Comparison of ENCODE assay signal across 8 cellular contexts in the genomic region with DNA sequence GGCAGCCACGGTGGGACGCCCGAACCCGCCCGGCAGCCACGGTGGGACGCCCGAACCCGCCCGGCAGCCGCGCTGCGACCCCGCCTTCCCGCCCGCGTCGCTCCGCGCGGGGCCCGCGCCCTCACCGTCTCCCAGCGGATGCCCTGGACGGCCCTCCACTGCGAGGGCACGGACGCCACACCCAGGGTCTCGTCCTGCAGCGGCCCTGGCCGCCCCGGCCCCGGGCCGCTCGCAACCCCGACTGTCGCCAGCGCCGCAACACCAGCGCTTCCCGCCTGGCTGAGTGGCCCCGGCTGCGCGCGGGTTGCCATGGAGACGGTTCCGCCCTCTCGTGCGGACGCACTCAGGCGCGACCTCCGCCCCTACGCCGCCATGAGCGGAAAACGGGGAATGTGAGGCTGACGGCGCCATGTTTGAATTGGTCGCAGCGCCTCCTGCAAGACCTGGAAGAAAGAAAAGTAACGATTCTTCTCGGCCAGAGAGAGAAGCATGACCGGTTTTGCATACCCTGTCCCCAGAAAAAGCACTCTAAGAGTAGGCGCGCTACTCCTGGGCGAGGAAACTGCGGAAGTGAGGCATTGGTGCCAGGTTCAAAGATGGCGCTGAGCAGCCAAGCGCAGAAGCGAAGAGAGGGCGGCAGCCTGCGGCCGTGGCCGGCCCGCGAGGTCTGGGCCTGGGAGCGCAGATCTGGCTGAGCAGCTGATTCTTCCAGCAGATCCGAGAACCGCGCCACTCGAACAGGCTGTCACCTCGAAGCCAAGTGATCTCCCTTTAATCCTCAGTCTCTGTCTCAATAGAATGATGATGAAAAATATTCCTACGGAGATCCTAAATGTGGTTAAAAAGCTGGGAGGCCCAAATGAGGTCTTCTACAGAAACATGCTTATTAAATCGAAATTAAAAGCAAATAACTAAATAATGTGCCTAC. TPM values are rescaled to one million over a fixed set of nuclear protein-coding genes. Genes with fewer than 3 reads are reported as not detected.
DNase-seq lines count a peak whose midpoint lies in the region; ATAC-seq and TF ChIP-seq lines count a peak whose summit lies in the region.

A gene (minus strand): TSS at position 432 of the 928 bp plus-strand sequence. CDS start 121 bp downstream, at position 311.

- no peaks in the 10 kb centered on the region for H3K9me3 ChIP-seq in right lobe of liver

- H3K4me1 ChIP-seq in right lobe of liver: peaks cover 0 to 8% (median 0%) of the 10 kb centered on the region in 4 donors

- peak; percentile 59 for TF ChIP-seq POLR2A in right lobe of liver (IDR thresholded peaks at IDR 0.05)

- DNase-seq in C1 segment of cervical spinal cord (lab: John Stamatoyannopoulos, UW) (peak; percentile 59 to 93 (median 86)), NCI-H82 (lab: John Stamatoyannopoulos, UW) (peak; percentile 93), dorsolateral prefrontal cortex (peak; percentile 90 to 97 (median 95)), right lobe of liver (peak; percentile 98 to 99 (median 99))
- DNase-seq in activated CD4-positive, alpha-beta T cell treated with anti-CD3 and anti-CD28 coated beads, Interleukin-2, amount 50 U/mL, for 48 hours: peak; percentile 98
- peak; percentile 97 for DNase-seq in stimulated activated CD4-positive, alpha-beta T cell treated with anti-CD3 and anti-CD28 coated beads, Interleukin-4, amount 100 ng/mL, for 24 hours

- H3K27me3 ChIP-seq in dorsolateral prefrontal cortex: no peaks in the 10 kb centered on the region
- no peaks in the 10 kb centered on the region for H3K27me3 ChIP-seq in right lobe of liver

- under 1% methylated on average over 26 of the region's 86 CpGs for WGBS in right lobe of liver (ENCODE audit: insufficient coverage, low coverage, low lambda C conversion rate, missing lambda C conversion rate)

- H3K36me3 ChIP-seq in right lobe of liver: no peaks in the 10 kb centered on the region

- peak in 38 of 56 donors; percentile 7 to 65 (median 32) for TF ChIP-seq CTCF in dorsolateral prefrontal cortex (IDR thresholded peaks at IDR 0.05 in 54 of 56, conservative IDR thresholded peaks at IDR 0.05 in 2 of 56; ENCODE audit: low read depth in 1 of 56, partially characterized antibody in 56 of 56)
- no peak for TF ChIP-seq CTCF in right lobe of liver (IDR thresholded peaks at IDR 0.05)

- H3K27ac ChIP-seq in dorsolateral prefrontal cortex (peak within 1 kb of the TSS; percentile 95 to 100 (median 100)), right lobe of liver (peak within 1 kb of the TSS; percentile 98 to 99 (median 99))

- intact Hi-C loops in dorsolateral prefrontal cortex (cut with DNase I) (loop anchor here (1.0 to 10.0 kb wide), 4 partner anchors 32 to 222 kb away; a partner anchor contains a TSS), right lobe of liver (cut with DNase I) (no loop called here)

- peak within 1 kb of the TSS; percentile 54 to 93 (median 77) for H3K4me3 ChIP-seq in dorsolateral prefrontal cortex
- peak within 1 kb of the TSS; percentile 66 to 78 (median 70) for H3K4me3 ChIP-seq in right lobe of liver

- peak; percentile 59 for ATAC-seq in GM19351 (IDR thresholded peaks at IDR 0.05; ENCODE audit: unreplicated experiment)
- peak; percentile 54 for ATAC-seq in HG03558 (IDR thresholded peaks at IDR 0.05; ENCODE audit: extremely low read depth, unreplicated experiment)
- ATAC-seq in right lobe of liver: peak; percentile 99 to 100 (median 100)

RNA-seq across cellular contexts. Expression of the gene that starts here (rescaled TPM):
- 10 to 100 TPM in 118 of 120 experiments, 1 to 10 TPM in 2; 9.3 to 27.2 (median 15.5) TPM for total RNA-seq in dorsolateral prefrontal cortex
- total RNA-seq in right lobe of liver: 10 to 100 TPM; 11.8 to 23.9 (median 18.8) TPM

Comparison
In these comparisons a context has a peak if more than half of its experiments do, and no peak if none do; other contexts are left out.
1. Peak in every context shown above with its lines: DNase-seq, ATAC-seq, H3K4me3 ChIP-seq and H3K27ac ChIP-seq.
2. CTCF ChIP-seq: peak in dorsolateral prefrontal cortex (38 of 56); none in right lobe of liver (0 of 4).
3. intact Hi-C loops: an anchor here in dorsolateral prefrontal cortex (1.0 to 10.0 kb wide); none called in right lobe of liver.